ENCODE assay signal across 27 cellular contexts in the genomic region with DNA sequence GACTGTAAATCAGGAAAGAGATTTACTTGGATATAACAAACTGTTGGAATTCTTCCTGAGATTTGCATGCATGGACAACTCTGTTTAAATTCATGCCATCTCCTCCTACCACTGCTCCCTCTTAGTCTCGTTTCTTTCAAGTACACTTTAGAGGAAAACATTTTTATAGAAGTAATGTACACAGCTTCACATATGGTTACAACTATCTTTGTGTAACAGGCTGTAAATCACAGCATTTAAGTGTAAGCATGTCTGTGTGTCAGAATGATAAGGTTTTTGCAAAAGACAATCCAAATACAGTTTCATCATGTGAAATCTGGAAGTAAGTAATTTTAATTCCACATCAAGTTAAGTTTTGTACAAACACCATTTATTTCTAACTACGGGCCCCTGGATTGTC. TPM values are rescaled to one million over a fixed set of nuclear protein-coding genes. Genes with fewer than 3 reads are reported as not detected.
"Had no signal": no experiment of that assay in that cellular context is flagged by ENCODE, and none has a peak within 500 bp of the region (broad histone marks: within the 10 kb centered on the region; RNA-seq: fewer than 3 reads in every experiment).

No MANE protein-coding gene starts in this region.

- H3K9ac ChIP-seq: KMS-11 had no signal

- H3K4me3 ChIP-seq: cardiac muscle cell, SJCRH30 had no signal

- H3K36me3 ChIP-seq: brain microvascular endothelial cell, cardiac muscle cell, SJCRH30 had no signal

- H3K4me1 ChIP-seq: SJCRH30 had no signal

- H3K27me3 ChIP-seq: brain microvascular endothelial cell, cardiac muscle cell, SJCRH30 had no signal

- DNase-seq: activated B cell treated with CpG ODN at 0.5 μM for 24 hours; activated CD4-positive, alpha-beta T cell treated with anti-CD3 and anti-CD28 coated beads for 1 hour; activated CD4-positive, alpha-beta T cell treated with anti-CD3 and anti-CD28 coated beads, Interleukin-2, amount 10 ng/mL, durations not matched to agents 24 days and 14 days; activated CD4-positive, alpha-beta T cell treated with anti-CD3 and anti-CD28 coated beads, Interleukin-2, amount 50 U/mL, for 48 hours; activated CD8-positive, alpha-beta memory T cell treated with anti-CD3 and anti-CD28 coated beads for 24 hours; activated effector memory CD4-positive, alpha-beta T cell treated with anti-CD3 and anti-CD28 coated beads, Interleukin-2, amount 50 U/mL, for 16 hours; activated naive CD4-positive, alpha-beta T cell treated with Interleukin-2 at 50 U/mL for 16 hours; activated naive CD8-positive, alpha-beta T cell treated with anti-CD3 and anti-CD28 coated beads, Interleukin-2, amount 50 U/mL, for 24 hours; activated T-cell treated with anti-CD3 and anti-CD28 coated beads, Interleukin-2, amount 50 U/mL, for 4 hours; amygdala; brain microvascular endothelial cell; NCI-H1092; NCI-H1417; NCI-H1930; NCI-H2171; NCI-H2227 treated with DMSO at 0.1 percent for 48 hours; NCI-H526; NCI-H82; RPMI8226; SJCRH30; T-cell; T-helper 2 cell; T1000 had no signal

- H3K27ac ChIP-seq: brain microvascular endothelial cell, cardiac muscle cell, KMS-11, SJCRH30 had no signal

- H3K4me2 ChIP-seq: KMS-11 had no signal

- H3K9me3 ChIP-seq: SJCRH30 had no signal

RNA-seq across cellular contexts. Expression of gene ENPEP, which starts 21.5 kb away (rescaled TPM):
- total RNA-seq: activated B cell treated with CpG ODN at 0.5 μM for 24 hours; activated CD4-positive, alpha-beta T cell treated with anti-CD3 and anti-CD28 coated beads, Interleukin-2, amount 10 ng/mL, durations not matched to agents 24 days and 14 days; activated naive CD4-positive, alpha-beta T cell treated with anti-CD3 and anti-CD28 coated beads, Interleukin-2, amount 50 U/mL, for 72 hours; activated T-cell treated with anti-CD3 and anti-CD28 coated beads, Interleukin-2, amount 50 U/mL, for 4 hours; MCF 10A; T-cell had no signal
